Comparison of ENCODE assay signal across 23 cellular contexts in the genomic region with DNA sequence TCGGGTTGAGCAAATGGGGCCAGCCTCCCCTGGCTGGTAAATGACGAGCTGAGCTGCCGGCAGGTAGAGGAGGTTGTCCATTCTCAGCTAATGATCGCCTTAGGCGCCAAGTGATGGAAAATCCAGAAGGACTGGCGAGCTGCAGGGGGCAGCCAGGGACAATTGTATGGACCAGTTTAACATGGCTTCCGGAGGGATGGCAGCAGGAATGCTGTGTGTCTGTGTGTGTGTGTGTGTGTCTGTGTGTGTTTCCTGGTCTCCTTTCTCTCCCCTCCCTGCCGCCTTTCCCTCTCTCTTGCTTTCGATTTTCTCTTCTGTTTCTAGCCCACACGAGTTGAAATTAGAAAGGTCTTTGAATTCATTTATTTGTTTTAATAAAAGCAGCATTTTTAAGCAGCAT.
"Had no signal": no experiment of that assay in that cellular context is flagged by ENCODE, and none has a peak within 500 bp of the region (broad histone marks: within the 10 kb centered on the region; RNA-seq: fewer than 3 reads in every experiment).

No MANE protein-coding gene starts in this region.

- H3K27me3 Mint-ChIP-seq: activated CD4-positive, alpha-beta memory T cell treated with anti-CD3 and anti-CD28 coated beads, Interleukin-2, amount 10 ng/mL, durations not matched to agents 7 days and 5 days; activated naive CD8-positive, alpha-beta T cell treated with anti-CD3 and anti-CD28 coated beads for 36 hours; activated T-helper 17 cell treated with anti-CD3 and anti-CD28 coated beads, Interleukin-2, amount 50 U/mL, for 72 hours; effector memory CD8-positive, alpha-beta T cell; stimulated activated memory B cell treated with anti-CD40 and anti-IgM and Interleukin-4, amounts not matched to agents 10 μg/mL and 1 μg/mL and 100 μg/mL, for 72 hours had no signal

- H3K9me3 ChIP-seq: ovary, sigmoid colon, thoracic aorta, upper lobe of left lung had no signal

- DNase-seq: activated CD4-positive, alpha-beta memory T cell treated with anti-CD3 and anti-CD28 coated beads, Interleukin-2, amount 10 ng/mL, durations not matched to agents 7 days and 5 days; activated CD4-positive, alpha-beta T cell treated with anti-CD3 and anti-CD28 coated beads for 48 hours; activated CD4-positive, CD25-positive, alpha-beta regulatory T cell; activated CD8-positive, alpha-beta memory T cell treated with anti-CD3 and anti-CD28 coated beads, Interleukin-2, amount 10 ng/mL, durations not matched to agents 7 days and 5 days; activated naive CD4-positive, alpha-beta T cell; activated naive CD8-positive, alpha-beta T cell treated with anti-CD3 and anti-CD28 coated beads for 36 hours; amygdala; effector memory CD8-positive, alpha-beta T cell; foreskin fibroblast; ovary; sigmoid colon; stimulated activated CD4-positive, alpha-beta T cell treated with anti-CD3 and anti-CD28 coated beads, Interleukin-4, amount 100 ng/mL, for 4 hours; upper lobe of left lung had no signal

- H3K4me3 Mint-ChIP-seq: activated CD4-positive, alpha-beta memory T cell treated with anti-CD3 and anti-CD28 coated beads, Interleukin-2, amount 10 ng/mL, durations not matched to agents 7 days and 5 days; activated CD8-positive, alpha-beta memory T cell treated with anti-CD3 and anti-CD28 coated beads, Interleukin-2, amount 10 ng/mL, durations not matched to agents 7 days and 5 days; activated naive CD8-positive, alpha-beta T cell treated with anti-CD3 and anti-CD28 coated beads for 36 hours; activated T-helper 17 cell treated with anti-CD3 and anti-CD28 coated beads, Interleukin-2, amount 50 U/mL, for 72 hours; dendritic cell treated with granulocyte-macrophage colony-stimulating factor and Interleukin-4, amounts not matched to agents 40 ng/mL and 50 ng/mL, for 4 days; effector memory CD8-positive, alpha-beta T cell; mesothelial cell of epicardium; natural killer cell treated with Interleukin-12 subunit alpha and Interleukin-12 subunit beta and Interleukin-15 and Interleukin-18, amount 100 ng/mL, for 72 hours; stimulated activated memory B cell treated with anti-CD40 and anti-IgM and Interleukin-4, amounts not matched to agents 10 μg/mL and 1 μg/mL and 100 μg/mL, for 72 hours; T-helper 2 cell treated with Interferon-gamma antibody and Interleukin-4, amounts not matched to agents 5 μg/mL and 100 μg/mL, for 36 hours had no signal

- H3K27me3 ChIP-seq: ovary had no signal

- H3K27ac Mint-ChIP-seq: activated CD4-positive, alpha-beta memory T cell treated with anti-CD3 and anti-CD28 coated beads, Interleukin-2, amount 10 ng/mL, durations not matched to agents 7 days and 5 days; activated CD8-positive, alpha-beta memory T cell treated with anti-CD3 and anti-CD28 coated beads, Interleukin-2, amount 10 ng/mL, durations not matched to agents 7 days and 5 days; activated naive CD8-positive, alpha-beta T cell treated with anti-CD3 and anti-CD28 coated beads for 36 hours; activated T-helper 17 cell treated with anti-CD3 and anti-CD28 coated beads, Interleukin-2, amount 50 U/mL, for 72 hours; dendritic cell treated with granulocyte-macrophage colony-stimulating factor and Interleukin-4, amounts not matched to agents 40 ng/mL and 50 ng/mL, for 4 days; mesothelial cell of epicardium; natural killer cell treated with Interleukin-12 subunit alpha and Interleukin-12 subunit beta and Interleukin-15 and Interleukin-18, amount 100 ng/mL, for 72 hours; stimulated activated memory B cell treated with anti-CD40 and anti-IgM and Interleukin-4, amounts not matched to agents 10 μg/mL and 1 μg/mL and 100 μg/mL, for 72 hours; T-helper 2 cell treated with Interferon-gamma antibody and Interleukin-4, amounts not matched to agents 5 μg/mL and 100 μg/mL, for 36 hours had no signal

- H3K4me1 Mint-ChIP-seq: activated CD4-positive, alpha-beta memory T cell treated with anti-CD3 and anti-CD28 coated beads, Interleukin-2, amount 10 ng/mL, durations not matched to agents 7 days and 5 days; activated CD8-positive, alpha-beta memory T cell treated with anti-CD3 and anti-CD28 coated beads, Interleukin-2, amount 10 ng/mL, durations not matched to agents 7 days and 5 days; activated T-helper 17 cell treated with anti-CD3 and anti-CD28 coated beads, Interleukin-2, amount 50 U/mL, for 72 hours had no signal

- H3K9me3 Mint-ChIP-seq: activated CD4-positive, alpha-beta memory T cell treated with anti-CD3 and anti-CD28 coated beads, Interleukin-2, amount 10 ng/mL, durations not matched to agents 7 days and 5 days; activated naive CD8-positive, alpha-beta T cell treated with anti-CD3 and anti-CD28 coated beads for 36 hours; activated T-helper 17 cell treated with anti-CD3 and anti-CD28 coated beads, Interleukin-2, amount 50 U/mL, for 72 hours; dendritic cell treated with granulocyte-macrophage colony-stimulating factor and Interleukin-4, amounts not matched to agents 40 ng/mL and 50 ng/mL, for 4 days; effector memory CD8-positive, alpha-beta T cell; natural killer cell treated with Interleukin-12 subunit alpha and Interleukin-12 subunit beta and Interleukin-15 and Interleukin-18, amount 100 ng/mL, for 72 hours; stimulated activated memory B cell treated with anti-CD40 and anti-IgM and Interleukin-4, amounts not matched to agents 10 μg/mL and 1 μg/mL and 100 μg/mL, for 72 hours; T-helper 2 cell treated with Interferon-gamma antibody and Interleukin-4, amounts not matched to agents 5 μg/mL and 100 μg/mL, for 36 hours had no signal

- H3K36me3 ChIP-seq: cardiac muscle cell, ovary, sigmoid colon, thoracic aorta, upper lobe of left lung had no signal

- H3K27ac ChIP-seq: cardiac muscle cell, epithelial cell of prostate, thoracic aorta, upper lobe of left lung had no signal

- H3K4me3 ChIP-seq: cardiac muscle cell, lung, ovary, sigmoid colon, thoracic aorta, upper lobe of left lung had no signal

- H3K36me3 Mint-ChIP-seq: activated CD8-positive, alpha-beta memory T cell treated with anti-CD3 and anti-CD28 coated beads, Interleukin-2, amount 10 ng/mL, durations not matched to agents 7 days and 5 days; mesothelial cell of epicardium; natural killer cell treated with Interleukin-12 subunit alpha and Interleukin-12 subunit beta and Interleukin-15 and Interleukin-18, amount 100 ng/mL, for 72 hours; stimulated activated memory B cell treated with anti-CD40 and anti-IgM and Interleukin-4, amounts not matched to agents 10 μg/mL and 1 μg/mL and 100 μg/mL, for 72 hours had no signal

- ATAC-seq: activated CD8-positive, alpha-beta memory T cell treated with anti-CD3 and anti-CD28 coated beads, Interleukin-2, amount 10 ng/mL, durations not matched to agents 7 days and 5 days; activated T-helper 17 cell treated with anti-CD3 and anti-CD28 coated beads, Interleukin-2, amount 50 U/mL, for 72 hours; effector memory CD8-positive, alpha-beta T cell; natural killer cell treated with Interleukin-12 subunit alpha and Interleukin-12 subunit beta and Interleukin-15 and Interleukin-18, amount 100 ng/mL, for 72 hours; stimulated activated memory B cell treated with anti-CD40 and anti-IgM and Interleukin-4, amounts not matched to agents 10 μg/mL and 1 μg/mL and 100 μg/mL, for 72 hours had no signal
